1 cellular context compared by ENCODE assay signal in genomic region chr2:238378230-238379095, GRCh38.
TF ChIP-seq lines count a peak whose summit lies in the region.

No MANE protein-coding gene starts in this region.

TF ChIP-seq in K562, 482 proteins besides CTCF, POLR2A, EP300 and RAD21:
- TF ChIP-seq GTF3C2 (IDR thresholded peaks at IDR 0.05; ENCODE audit: borderline replicate concordance, extremely low read depth, insufficient read length) (no peak), NONO (IDR thresholded peaks at IDR 0.05; ENCODE audit: low read depth in 2 of 2, low read length in 1 of 2) (no peak), KLF6 (CRISPR knock-in tag; IDR thresholded peaks at IDR 0.05; ENCODE audit: borderline replicate concordance) (no peak), ZNF316 (IDR thresholded peaks at IDR 0.05) (peak; percentile 51), MAX (CRISPR knock-in tag; IDR thresholded peaks at IDR 0.05) (no peak), C11orf30 (IDR thresholded peaks at IDR 0.05; ENCODE audit: low read depth) (peak; percentile 52; the same call in 1 of the 2 replicates)
TF ChIP-seq in K562: peak in this region for 2.
